15 cellular contexts compared by ENCODE assay signal in genomic region chr19:19817357-19817756, GRCh38. TPM values are rescaled to one million over a fixed set of nuclear protein-coding genes. Genes with fewer than 3 reads are reported as not detected.
A peak's percentile ranks its signal among the peaks of the same experiment; 100 is the strongest.
DNase-seq lines count a peak whose midpoint lies in the region; ATAC-seq and TF ChIP-seq lines count a peak whose summit lies in the region.
"Had no signal": no experiment of that assay in that cellular context is flagged by ENCODE, and none has a peak within 500 bp of the region (broad histone marks: within the 10 kb centered on the region; RNA-seq: fewer than 3 reads in every experiment).

No MANE protein-coding gene starts in this region.

- H3K4me3 Mint-ChIP-seq in T-helper 1 cell treated with Interleukin-12 subunit alpha and Interleukin-12 subunit beta and Interleukin-4 antibody, amounts not matched to agents 30 μg/mL and 1 μg/mL, for 36 hours, result peak overlapping the region; percentile 72
- H3K4me3 Mint-ChIP-seq in endodermal cell, result peak overlapping the region; percentile 29
- H3K4me3 Mint-ChIP-seq: type B pancreatic cell had no signal

- peaks cover 60% of the 10 kb centered on the region for H3K9me3 Mint-ChIP-seq in T-helper 1 cell treated with Interleukin-12 subunit alpha and Interleukin-12 subunit beta and Interleukin-4 antibody, amounts not matched to agents 30 μg/mL and 1 μg/mL, for 36 hours
- peaks cover 34% of the 10 kb centered on the region for H3K9me3 Mint-ChIP-seq in endodermal cell

- peaks cover 36% of the 10 kb centered on the region for H3K36me3 ChIP-seq in endodermal cell (ENCODE audit: control insufficient read depth, insufficient read depth, low read length)

- ATAC-seq in left ventricle myocardium superior (no peak), Right ventricle myocardium superior (ENCODE audit: poor library complexity) (no peak), HG03135 (IDR thresholded peaks at IDR 0.05; ENCODE audit: unreplicated experiment) (no peak), GM21360 (IDR thresholded peaks at IDR 0.05; ENCODE audit: unreplicated experiment) (no peak)
- ATAC-seq: mucosa of descending colon, Panc1 had no signal

- DNase-seq in activated T-cell treated with anti-CD3 and anti-CD28 coated beads, Interleukin-2, amount 50 U/mL, for 1 hour, result peak; percentile 42
- DNase-seq in endodermal cell, result no peak
- peak; percentile 12 for DNase-seq in stimulated activated CD8-positive, alpha-beta memory T cell treated with anti-CD3 and anti-CD28 coated beads, Interleukin-4, amount 100 ng/mL, for 24 hours (ENCODE audit: low read depth)
- no peak for DNase-seq in left ventricle myocardium superior
- DNase-seq in Right ventricle myocardium superior, result no peak
- DNase-seq: COR-L47, cortex of kidney, mucosa of descending colon, NCI-H2029 had no signal

- H3K4me3 ChIP-seq in endodermal cell (ENCODE audit: low read length), result peak overlapping the region; percentile 56
- H3K4me3 ChIP-seq: mucosa of descending colon, skin epidermis had no signal

- 96 to 100% methylated on average over 2 to 3 of the region's 3 CpGs for whole genome bisulfite sequencing in endodermal cell (ENCODE audit: insufficient coverage in 1 of 2, insufficient read length in 1 of 2), 2 experiments

- H3K4me1 ChIP-seq in endodermal cell (ENCODE audit: control insufficient read depth, insufficient read depth, low read length), result no peaks in the 10 kb centered on the region

- peak overlapping the region; percentile 97 for H3K27ac Mint-ChIP-seq in T-helper 1 cell treated with Interleukin-12 subunit alpha and Interleukin-12 subunit beta and Interleukin-4 antibody, amounts not matched to agents 30 μg/mL and 1 μg/mL, for 36 hours
- H3K27ac Mint-ChIP-seq in endodermal cell, result peak overlapping the region; percentile 44
- H3K27ac Mint-ChIP-seq: type B pancreatic cell had no signal

- H3K4me1 Mint-ChIP-seq in T-helper 1 cell treated with Interleukin-12 subunit alpha and Interleukin-12 subunit beta and Interleukin-4 antibody, amounts not matched to agents 30 μg/mL and 1 μg/mL, for 36 hours (ENCODE audit: low read depth), result peaks cover 10% of the 10 kb centered on the region
- peaks cover 7% of the 10 kb centered on the region for H3K4me1 Mint-ChIP-seq in endodermal cell

- H3K9me3 ChIP-seq in endodermal cell (ENCODE audit: control insufficient read depth, low read length), result peaks cover 53% of the 10 kb centered on the region

- no peak for TF ChIP-seq CTCF in endodermal cell (conservative IDR thresholded peaks at IDR 0.05)

- peaks cover 66% of the 10 kb centered on the region for H3K36me3 Mint-ChIP-seq in T-helper 1 cell treated with Interleukin-12 subunit alpha and Interleukin-12 subunit beta and Interleukin-4 antibody, amounts not matched to agents 30 μg/mL and 1 μg/mL, for 36 hours (ENCODE audit: low read depth)
- peaks cover 40% of the 10 kb centered on the region for H3K36me3 Mint-ChIP-seq in endodermal cell (ENCODE audit: low read depth)

- intact Hi-C loops in left ventricle myocardium superior (cut with micrococcal nuclease), result no loop called here
- intact Hi-C loops in Right ventricle myocardium superior (cut with DNase I), result no loop called here

- no peak overlapping the region for H3K27ac ChIP-seq in endodermal cell (ENCODE audit: low read depth, low read length)

- H3K27me3 Mint-ChIP-seq in T-helper 1 cell treated with Interleukin-12 subunit alpha and Interleukin-12 subunit beta and Interleukin-4 antibody, amounts not matched to agents 30 μg/mL and 1 μg/mL, for 36 hours (ENCODE audit: low read depth), result no peaks in the 10 kb centered on the region
- no peaks in the 10 kb centered on the region for H3K27me3 Mint-ChIP-seq in endodermal cell (ENCODE audit: insufficient read depth)
- H3K27me3 Mint-ChIP-seq: type B pancreatic cell had no signal

- no peaks in the 10 kb centered on the region for H3K27me3 ChIP-seq in endodermal cell (ENCODE audit: control insufficient read depth, insufficient read depth, low read length, poor library complexity, severe bottlenecking)

- H3K9ac ChIP-seq in endodermal cell (ENCODE audit: extremely low read depth, low read length, poor library complexity, severe bottlenecking), result no peak overlapping the region

RNA-seq across cellular contexts. Expression of gene ZNF506, which starts 4.2 kb away (rescaled TPM):
- total RNA-seq in endodermal cell, result 10 to 100 TPM in 1 of 2 donors, 1 to 10 TPM in 1; 8.8 to 12.0 TPM
- 10.5 TPM for polyA plus RNA-seq in endodermal cell (2013, experiment 1 of 2)
- 11.7 TPM for polyA plus RNA-seq in endodermal cell (2013, experiment 2 of 2)
- total RNA-seq in left ventricle myocardium superior, result 9.7 TPM
- 8.1 TPM for total RNA-seq in Right ventricle myocardium superior

RNA-seq across cellular contexts. Expression of gene ZNF253, which starts 48.3 kb away (rescaled TPM):
- total RNA-seq in endodermal cell (10 to 100 TPM; 44.4 to 51.9 TPM), left ventricle myocardium superior (9.6 TPM), Right ventricle myocardium superior (6.6 TPM)
- 17.2 TPM for polyA plus RNA-seq in endodermal cell (2013, experiment 1 of 2)
- 17.3 TPM for polyA plus RNA-seq in endodermal cell (2013, experiment 2 of 2)

Comparison
In these comparisons a context has a peak if more than half of its experiments do, and no peak if none do; other contexts are left out.
1. DNase-seq: peak in activated T-cell treated with anti-CD3 and anti-CD28 coated beads, Interleukin-2, amount 50 U/mL, for 1 hour (single experiment) and stimulated activated CD8-positive, alpha-beta memory T cell treated with anti-CD3 and anti-CD28 coated beads, Interleukin-4, amount 100 ng/mL, for 24 hours (single experiment); none in endodermal cell (single experiment), left ventricle myocardium superior (single experiment) and Right ventricle myocardium superior (single experiment).